Comparison of ENCODE assay signal across 31 cellular contexts in the genomic region with DNA sequence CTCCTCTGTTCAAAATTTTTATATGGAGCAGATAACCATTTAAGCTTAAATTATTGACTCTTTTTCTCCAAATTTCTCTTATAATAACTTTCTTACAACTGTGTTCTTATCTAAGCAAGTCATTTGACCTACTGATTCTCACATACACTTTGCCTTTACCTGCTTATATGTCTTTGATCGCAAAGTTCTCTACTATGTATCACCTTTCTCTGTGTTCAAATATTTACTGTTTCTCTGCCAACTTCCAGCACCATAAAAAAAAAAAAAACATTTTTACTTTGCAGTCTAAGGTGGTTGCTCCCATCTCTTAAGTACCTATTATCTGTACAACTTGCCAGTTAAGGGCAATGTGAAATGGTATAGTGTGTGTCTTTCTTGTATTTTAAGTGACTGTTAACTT.
DNase-seq lines count a peak whose midpoint lies in the region; ATAC-seq and TF ChIP-seq lines count a peak whose summit lies in the region.
"Had no signal": no experiment of that assay in that cellular context is flagged by ENCODE, and none has a peak within 500 bp of the region (broad histone marks: within the 10 kb centered on the region; RNA-seq: fewer than 3 reads in every experiment).

No MANE protein-coding gene starts in this region.

- no peak overlapping the region for H3K4me3 ChIP-seq in LNCaP clone FGC (ENCODE audit: low read depth, low read length)
- H3K4me3 ChIP-seq: A549; BLaER1; BLaER1 treated with 17β-estradiol and CSF1 and Interleukin-3, amounts not matched to agents 10 nM and 100 nM had no signal

- intact Hi-C loops in left colon (cut with DNase I, micrococcal nuclease), result no loop called here

- DNase-seq in DMS53 (lab: John Stamatoyannopoulos, UW) (peak; percentile 2), DMS53 treated with DMSO at 0.1 percent for 48 hours (lab: John Stamatoyannopoulos, UW; ENCODE audit: unreplicated experiment) (no peak), LNCaP clone FGC (ENCODE audit: low read depth) (peak; percentile 50), left colon (no peak), C1 segment of cervical spinal cord (lab: John Stamatoyannopoulos, UW) (no peak)
- DNase-seq: 8988T; ACHN; AML-193; BE2C; Caco-2; Calu3; CD4-positive, alpha-beta memory T cell; CD4-positive, alpha-beta T cell; CD4-positive, CD25-positive, alpha-beta regulatory T cell; CD8-positive, alpha-beta memory T cell; CD8-positive, alpha-beta T cell; COR-L47; DMS 273 treated with DMSO at 0.1 percent for 48 hours; DMS153; DMS79; DMS79 treated with DMSO at 0.1 percent for 48 hours; DND-41; EL had no signal

- ATAC-seq in left colon (peak; percentile 75), HG02759 (IDR thresholded peaks at IDR 0.05; ENCODE audit: unreplicated experiment) (no peak), GM18502 (IDR thresholded peaks at IDR 0.05; ENCODE audit: poor library complexity, unreplicated experiment) (no peak)
- ATAC-seq: A549; CD8-positive, alpha-beta T cell had no signal

- TF ChIP-seq CTCF in LNCaP clone FGC (IDR thresholded peaks at IDR 0.05; ENCODE audit: control insufficient read depth, extremely low read depth, insufficient read depth) (no peak), VCaP (conservative IDR thresholded peaks at IDR 0.05) (no peak)

- peak overlapping the region; percentile 14; the same call in 1 of the 2 replicates for H3K27ac ChIP-seq in VCaP
- H3K27ac ChIP-seq: 22Rv1; A549; BLaER1; BLaER1 treated with 17β-estradiol and CSF1 and Interleukin-3, amounts not matched to agents 10 nM and 100 nM; C4-2B had no signal

Comparison
In these comparisons a context has a peak if more than half of its experiments do, and no peak if none do; other contexts are left out.
1. DNase-seq: peak in DMS53 (single experiment) and LNCaP clone FGC (single experiment); none in DMS53 treated with DMSO at 0.1 percent for 48 hours (single experiment), left colon (0 of 2) and C1 segment of cervical spinal cord (0 of 14).